11 cellular contexts compared by ENCODE assay signal in genomic region chr12:52182898-52183543, GRCh38. TPM values are rescaled to one million over a fixed set of nuclear protein-coding genes. Genes with fewer than 3 reads are reported as not detected.
DNase-seq lines count a peak whose midpoint lies in the region; ATAC-seq and TF ChIP-seq lines count a peak whose summit lies in the region.
"Had no signal": no experiment of that assay in that cellular context is flagged by ENCODE, and none has a peak within 500 bp of the region (broad histone marks: within the 10 kb centered on the region; RNA-seq: fewer than 3 reads in every experiment).

No MANE protein-coding gene starts in this region.

- no peak overlapping the region for H3K4me2 ChIP-seq in mesendoderm (ENCODE audit: low read length)

- H3K79me2 ChIP-seq in mesendoderm (ENCODE audit: control insufficient read depth, insufficient read depth, low read length) = no peaks in the 10 kb centered on the region

- H3K56ac ChIP-seq in mesendoderm (ENCODE audit: low read length) = peak overlapping the region; percentile 62

- in situ Hi-C loops in astrocyte of the spinal cord (cut with HindIII; ENCODE audit: low sequenced_read_pairs) = no loop called here

- H2BK120ac ChIP-seq in mesendoderm (ENCODE audit: low read depth, low read length) = peak overlapping the region; percentile 7

- no peak overlapping the region for H3K4ac ChIP-seq in mesendoderm (ENCODE audit: low read depth, low read length)

- no peak overlapping the region for H3K23ac ChIP-seq in mesendoderm (ENCODE audit: low read length)

- peak; percentile 15 for ATAC-seq in left ventricle myocardium superior
- ATAC-seq in Right ventricle myocardium superior (ENCODE audit: poor library complexity) = no peak
- ATAC-seq in GM18868 (IDR thresholded peaks at IDR 0.05; ENCODE audit: unreplicated experiment) = no peak
- ATAC-seq in aorta (ENCODE audit: low FRiP score) = no peak
- ATAC-seq: activated T-cell treated with anti-CD3 and anti-CD28 coated beads, Interleukin-2, amount 50 U/mL, for 72 hours had no signal

- no CpG with 5 or more reads among the region's 9 CpGs for WGBS in mesendoderm (ENCODE audit: extremely low coverage, insufficient coverage, low lambda C conversion rate)
- WGBS in aorta, 2 donors = 67 to 71% methylated on average over 9 of the region's 9 CpGs

- H3K36me3 ChIP-seq in mesendoderm (ENCODE audit: control insufficient read depth, insufficient read depth, low read length) (no peaks in the 10 kb centered on the region), aorta (ENCODE audit: control insufficient read depth in 1 of 2, insufficient read depth in 2 of 2, low read length in 1 of 2) (no peaks in the 10 kb centered on the region)
- H3K36me3 ChIP-seq: sigmoid colon had no signal

- TF ChIP-seq CTCF in astrocyte of the spinal cord (IDR thresholded peaks at IDR 0.05; ENCODE audit: low read depth, low read length) = no peak

- H4K5ac ChIP-seq in mesendoderm (ENCODE audit: low read length) = no peak overlapping the region

- intact Hi-C loops in left ventricle myocardium superior (cut with micrococcal nuclease) (no loop called here), Right ventricle myocardium superior (cut with DNase I) (no loop called here), aorta (cut with DNase I) (no loop called here)

- no peaks in the 10 kb centered on the region for H3K9me3 ChIP-seq in aorta (ENCODE audit: control insufficient read depth, low read length)
- H3K9me3 ChIP-seq: sigmoid colon had no signal

- H3K18ac ChIP-seq in mesendoderm (ENCODE audit: low read length) = peak overlapping the region; percentile 6

- H3K27me3 ChIP-seq in mesendoderm (ENCODE audit: insufficient read depth, low read length, poor library complexity) (no peaks in the 10 kb centered on the region), aorta (ENCODE audit: control insufficient read depth in 1 of 2, insufficient read depth in 2 of 2, low read length in 1 of 2) (no peaks in the 10 kb centered on the region)
- H3K27me3 ChIP-seq: sigmoid colon had no signal

- peak; percentile 15 for DNase-seq in left ventricle myocardium superior
- DNase-seq in Right ventricle myocardium superior = no peak
- peak; percentile 38 for DNase-seq in astrocyte of the spinal cord (ENCODE audit: low read depth, low spot score)
- DNase-seq in mesendoderm = peak; percentile 79
- DNase-seq in SK-N-DZ (ENCODE audit: low spot score) = no peak
- DNase-seq in EL = no peak
- DNase-seq in aorta = no peak
- DNase-seq: activated T-cell treated with anti-CD3 and anti-CD28 coated beads, Interleukin-2, amount 50 U/mL, for 72 hours; sigmoid colon had no signal

- peaks cover 8% of the 10 kb centered on the region for H3K4me1 ChIP-seq in mesendoderm (ENCODE audit: control insufficient read depth, low read depth, low read length)
- H3K4me1 ChIP-seq in aorta (ENCODE audit: control insufficient read depth in 1 of 2, insufficient read depth in 2 of 2, low read length in 2 of 2) = peaks cover 0 to 2% of the 10 kb centered on the region in 2 donors

- no peak overlapping the region for H2AK5ac ChIP-seq in mesendoderm (ENCODE audit: low read length)

- H3K27ac ChIP-seq in mesendoderm (ENCODE audit: low read depth, low read length) = no peak overlapping the region
- H3K27ac ChIP-seq in aorta (ENCODE audit: low read depth in 1 of 2, low read length in 2 of 2) = no peak overlapping the region

- H3K9ac ChIP-seq in mesendoderm (ENCODE audit: low read length) = peak overlapping the region; percentile 26

- H3K79me1 ChIP-seq in mesendoderm (ENCODE audit: low read length) = no peaks in the 10 kb centered on the region

- H3K4me3 ChIP-seq in astrocyte of the spinal cord (ENCODE audit: low read depth, low read length) (no peak overlapping the region), mesendoderm (ENCODE audit: low read length) (no peak overlapping the region), aorta (ENCODE audit: low read length in 2 of 2) (no peak overlapping the region)
- H3K4me3 ChIP-seq: sigmoid colon had no signal

- H2BK5ac ChIP-seq in mesendoderm (ENCODE audit: low read length) = no peak overlapping the region

- H2BK15ac ChIP-seq in mesendoderm (replicated peaks; ENCODE audit: low read depth) = no peak overlapping the region

- H4K8ac ChIP-seq in mesendoderm (ENCODE audit: low read depth, low read length) = no peak overlapping the region

RNA-seq across cellular contexts. Expression of gene KRT80, which starts 8.8 kb away (rescaled TPM):
- total RNA-seq in left ventricle myocardium superior (not detected), Right ventricle myocardium superior (not detected), aorta (under 1 TPM; 0.12 to 0.71 TPM)
- polyA plus RNA-seq in mesendoderm (2013, experiment 1 of 2) = 0.21 TPM
- polyA plus RNA-seq in mesendoderm (2013, experiment 2 of 2) = 0.24 TPM
- polyA plus RNA-seq in SK-N-DZ (2014; cell fraction: cytosol; rRNA removed) = not detected in 2 replicates
- polyA plus RNA-seq in SK-N-DZ (2014; cell fraction: nucleus; rRNA removed) = not detected in 2 replicates
- under 1 TPM in 1 of 2 donors, not detected in 1; 0.20 TPM for polyA plus RNA-seq in aorta
- total RNA-seq: activated T-cell treated with anti-CD3 and anti-CD28 coated beads, Interleukin-2, amount 50 U/mL, for 72 hours; sigmoid colon had no signal

RNA-seq across cellular contexts. Expression of gene KRT7, which starts 50.0 kb away (rescaled TPM):
- total RNA-seq in left ventricle myocardium superior = 0.69 TPM
- 0.59 TPM for total RNA-seq in Right ventricle myocardium superior
- polyA plus RNA-seq in mesendoderm (2013, experiment 1 of 2) = 0.83 TPM
- polyA plus RNA-seq in mesendoderm (2013, experiment 2 of 2) = 0.88 TPM
- polyA plus RNA-seq in SK-N-DZ (2014; cell fraction: cytosol; rRNA removed) = not detected in 2 replicates
- not detected in 2 replicates for polyA plus RNA-seq in SK-N-DZ (2014; cell fraction: nucleus; rRNA removed)
- 10 to 100 TPM in 1 of 2 donors, 1 to 10 TPM in 1; 8.7 to 17.3 TPM for total RNA-seq in aorta
- polyA plus RNA-seq in aorta = 100 to 1,000 TPM in 1 of 2 donors, 10 to 100 TPM in 1; 82.6 to 110 TPM
- total RNA-seq: G401 had no signal

Comparison
In these comparisons a context has a peak if more than half of its experiments do, and no peak if none do; other contexts are left out.
1. DNase-seq: peak in left ventricle myocardium superior (single experiment), astrocyte of the spinal cord (single experiment) and mesendoderm (single experiment); none in Right ventricle myocardium superior (single experiment), SK-N-DZ (single experiment), EL (single experiment) and aorta (0 of 2).